ENCODE assay signal across 26 cellular contexts in the genomic region with DNA sequence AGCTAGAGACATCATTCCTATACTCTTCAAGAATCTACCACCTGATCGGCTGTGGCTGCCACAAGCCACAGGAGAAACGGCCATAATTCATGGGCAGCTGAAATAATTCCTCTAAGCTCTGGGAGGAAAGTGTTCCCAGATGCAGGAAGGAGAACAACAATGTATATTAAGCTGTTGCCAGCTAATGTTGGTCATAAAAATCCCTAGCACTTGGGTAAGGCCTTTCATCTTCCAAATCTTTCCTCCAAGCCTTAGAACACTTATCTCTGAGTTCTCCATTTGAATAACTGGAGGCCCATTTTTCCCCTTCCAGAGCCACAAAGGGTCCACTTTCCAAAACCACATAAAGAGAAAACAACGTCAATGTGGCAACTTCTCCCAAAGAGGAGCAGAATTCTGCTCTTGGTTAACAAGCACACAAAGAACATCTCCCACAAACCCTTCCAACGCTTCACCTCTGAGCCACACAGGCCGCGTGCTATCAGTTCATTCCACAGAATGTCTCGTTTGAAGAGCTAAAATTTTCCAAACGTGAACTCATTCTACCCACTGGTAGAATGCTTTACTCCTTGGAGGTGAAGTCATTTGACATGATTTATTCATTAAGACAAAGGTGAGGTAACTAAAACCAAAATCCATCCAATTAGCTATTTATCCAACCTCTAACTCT. TPM values are rescaled to one million over a fixed set of nuclear protein-coding genes. Genes with fewer than 3 reads are reported as not detected.
A peak's percentile ranks its signal among the peaks of the same experiment; 100 is the strongest.
DNase-seq lines count a peak whose midpoint lies in the region; ATAC-seq, FAIRE-seq and TF ChIP-seq lines count a peak whose summit lies in the region.
"Had no signal": no experiment of that assay in that cellular context is flagged by ENCODE, and none has a peak within 500 bp of the region (broad histone marks: within the 10 kb centered on the region; RNA-seq: fewer than 3 reads in every experiment).

No MANE protein-coding gene starts in this region.

- DNase-seq in cardiac septum (ENCODE audit: low spot score) (peak; percentile 51), right atrium auricular region (ENCODE audit: low spot score) (no peak), amniotic epithelial cell (ENCODE audit: low read depth) (peak; percentile 98), foreskin fibroblast (peak; percentile 36 to 61), urothelium cell line (ENCODE audit: low spot score) (no peak), endodermal cell (no peak)
- DNase-seq in activated naive CD4-positive, alpha-beta T cell treated with anti-CD3 and anti-CD28 coated beads for 36 hours: no peak
- DNase-seq: 8988T; activated B cell treated with CpG ODN at 0.5 μM for 24 hours; activated CD4-positive, alpha-beta T cell treated with anti-CD3 and anti-CD28 coated beads, Interleukin-2, amount 50 U/mL, for 48 hours; activated gamma-delta T cell; amniotic stem cell; effector CD8-positive, alpha-beta T cell; heart right ventricle; KG1; left ventricle myocardium inferior; NCI-H2029; NCI-H226; NCI-H774; spleen; stimulated activated CD4-positive, alpha-beta T cell treated with anti-CD3 and anti-CD28 coated beads, Interleukin-4, amount 100 ng/mL, for 4 hours; T-helper 9 cell; upper lobe of left lung had no signal

- TF ChIP-seq CTCF in right atrium auricular region (IDR thresholded peaks at IDR 0.05): no peak
- no peak for TF ChIP-seq CTCF in foreskin fibroblast (IDR thresholded peaks at IDR 0.05; ENCODE audit: low read depth, low read length)
- TF ChIP-seq CTCF in endodermal cell (conservative IDR thresholded peaks at IDR 0.05): no peak

- intact Hi-C loops in cardiac septum (cut with DNase I): no loop called here
- intact Hi-C loops in activated naive CD4-positive, alpha-beta T cell treated with anti-CD3 and anti-CD28 coated beads for 36 hours (cut with micrococcal nuclease): no loop called here

- no peak for FAIRE-seq in urothelium cell line (lab: Jason Lieb, UNC)

- H3K9me3 ChIP-seq in right atrium auricular region (no peaks in the 10 kb centered on the region), endodermal cell (ENCODE audit: control insufficient read depth, low read length) (no peaks in the 10 kb centered on the region)
- H3K9me3 ChIP-seq: heart right ventricle, left ventricle myocardium inferior, spleen, upper lobe of left lung had no signal

- ATAC-seq in HG03354 (IDR thresholded peaks at IDR 0.05; ENCODE audit: poor library complexity, severe bottlenecking, unreplicated experiment): no peak
- ATAC-seq: heart right ventricle had no signal

- peaks cover 3% of the 10 kb centered on the region for H3K4me1 Mint-ChIP-seq in activated naive CD4-positive, alpha-beta T cell treated with anti-CD3 and anti-CD28 coated beads for 36 hours (ENCODE audit: low read depth)
- H3K4me1 Mint-ChIP-seq in endodermal cell: no peaks in the 10 kb centered on the region
- H3K4me1 Mint-ChIP-seq: neural crest cell had no signal

- H3K4me3 Mint-ChIP-seq in activated naive CD4-positive, alpha-beta T cell treated with anti-CD3 and anti-CD28 coated beads for 36 hours: no peak overlapping the region
- H3K4me3 Mint-ChIP-seq in endodermal cell: no peak overlapping the region
- H3K4me3 Mint-ChIP-seq: activated B cell treated with CpG ODN at 0.5 μM for 24 hours, neural crest cell had no signal

- H3K36me3 Mint-ChIP-seq in activated naive CD4-positive, alpha-beta T cell treated with anti-CD3 and anti-CD28 coated beads for 36 hours (ENCODE audit: low read depth): no peaks in the 10 kb centered on the region
- H3K36me3 Mint-ChIP-seq in endodermal cell (ENCODE audit: low read depth): no peaks in the 10 kb centered on the region

- H3K36me3 ChIP-seq in right atrium auricular region: no peaks in the 10 kb centered on the region
- H3K36me3 ChIP-seq in endodermal cell (ENCODE audit: control insufficient read depth, insufficient read depth, low read length): no peaks in the 10 kb centered on the region
- H3K36me3 ChIP-seq: heart right ventricle, left ventricle myocardium inferior, spleen, upper lobe of left lung had no signal

- no peaks in the 10 kb centered on the region for H3K9me3 Mint-ChIP-seq in activated naive CD4-positive, alpha-beta T cell treated with anti-CD3 and anti-CD28 coated beads for 36 hours
- H3K9me3 Mint-ChIP-seq in endodermal cell: no peaks in the 10 kb centered on the region
- H3K9me3 Mint-ChIP-seq: activated B cell treated with CpG ODN at 0.5 μM for 24 hours, neural crest cell had no signal

- H3K27ac ChIP-seq in right atrium auricular region (no peak overlapping the region), endodermal cell (ENCODE audit: low read depth, low read length) (no peak overlapping the region)
- H3K27ac ChIP-seq: heart right ventricle, left ventricle myocardium inferior, upper lobe of left lung had no signal

- WGBS in endodermal cell (ENCODE audit: insufficient coverage in 1 of 2, insufficient read length in 1 of 2), 2 experiments: 94 to 100% methylated on average over 2 to 8 of the region's 8 CpGs

- H3K27me3 Mint-ChIP-seq in activated naive CD4-positive, alpha-beta T cell treated with anti-CD3 and anti-CD28 coated beads for 36 hours (ENCODE audit: low read depth): peaks cover 2% of the 10 kb centered on the region
- peaks cover 2% of the 10 kb centered on the region for H3K27me3 Mint-ChIP-seq in endodermal cell (ENCODE audit: insufficient read depth)
- H3K27me3 Mint-ChIP-seq: activated B cell treated with CpG ODN at 0.5 μM for 24 hours had no signal

- H3K4me1 ChIP-seq in right atrium auricular region (no peaks in the 10 kb centered on the region), endodermal cell (ENCODE audit: control insufficient read depth, insufficient read depth, low read length) (no peaks in the 10 kb centered on the region)
- H3K4me1 ChIP-seq: left ventricle myocardium inferior, upper lobe of left lung had no signal

- no peak overlapping the region for H3K27ac Mint-ChIP-seq in activated naive CD4-positive, alpha-beta T cell treated with anti-CD3 and anti-CD28 coated beads for 36 hours
- H3K27ac Mint-ChIP-seq in endodermal cell: no peak overlapping the region
- H3K27ac Mint-ChIP-seq: activated B cell treated with CpG ODN at 0.5 μM for 24 hours had no signal

- CTCF ChIA-PET in activated naive CD4-positive, alpha-beta T cell treated with anti-CD3 and anti-CD28 coated beads for 36 hours (lab: Charles Lee): no interaction called here

- no peak overlapping the region for H3K9ac ChIP-seq in endodermal cell (ENCODE audit: extremely low read depth, low read length, poor library complexity, severe bottlenecking)

- H3K27me3 ChIP-seq in right atrium auricular region (no peaks in the 10 kb centered on the region), endodermal cell (ENCODE audit: control insufficient read depth, insufficient read depth, low read length, poor library complexity, severe bottlenecking) (peaks cover 9% of the 10 kb centered on the region)
- H3K27me3 ChIP-seq: spleen, upper lobe of left lung had no signal

- no peak overlapping the region for H3K4me3 ChIP-seq in right atrium auricular region
- H3K4me3 ChIP-seq in foreskin fibroblast (ENCODE audit: low read depth in 1 of 2, low read length in 2 of 2): no peak overlapping the region
- no peak overlapping the region for H3K4me3 ChIP-seq in endodermal cell (ENCODE audit: low read length)
- H3K4me3 ChIP-seq: heart right ventricle, left ventricle myocardium inferior, spleen, upper lobe of left lung had no signal

RNA-seq across cellular contexts. Expression of a gene that starts 11.2 kb away (rescaled TPM):
- 2.0 TPM for total RNA-seq in cardiac septum
- total RNA-seq in right atrium auricular region: 1 to 10 TPM; 2.3 to 3.5 TPM
- not detected for total RNA-seq in activated naive CD4-positive, alpha-beta T cell treated with anti-CD3 and anti-CD28 coated beads for 36 hours
- 1 to 10 TPM in 1 of 2 donors, under 1 TPM in 1; 0.55 to 1.3 TPM for total RNA-seq in endodermal cell
- polyA plus RNA-seq in endodermal cell (2013, experiment 1 of 2): 2.7 TPM
- 1.7 TPM for polyA plus RNA-seq in endodermal cell (2013, experiment 2 of 2)
- total RNA-seq: SK-MEL-5 had no signal

Comparison
In these comparisons a context has a peak if more than half of its experiments do, and no peak if none do; other contexts are left out.
1. DNase-seq: peak in cardiac septum (single experiment), amniotic epithelial cell (single experiment) and foreskin fibroblast (2 of 2); none in right atrium auricular region (single experiment), urothelium cell line (single experiment), activated naive CD4-positive, alpha-beta T cell treated with anti-CD3 and anti-CD28 coated beads for 36 hours (single experiment) and endodermal cell (single experiment).